Comparison of ENCODE assay signal across 25 cellular contexts in genomic region chr15:67781907-67782559, GRCh38. TPM values are rescaled to one million over a fixed set of nuclear protein-coding genes. Genes with fewer than 3 reads are reported as not detected.
DNase-seq lines count a peak whose midpoint lies in the region; ATAC-seq and TF ChIP-seq lines count a peak whose summit lies in the region.
"Had no signal": no experiment of that assay in that cellular context is flagged by ENCODE, and none has a peak within 500 bp of the region (broad histone marks: within the 10 kb centered on the region; RNA-seq: fewer than 3 reads in every experiment).

No MANE protein-coding gene starts in this region.

- H3K9me3 ChIP-seq in MM.1S (replicated peaks; ENCODE audit: insufficient read depth, low read length) (no peaks in the 10 kb centered on the region), OCI-LY7 (ENCODE audit: low read length) (no peaks in the 10 kb centered on the region), neural progenitor cell (ENCODE audit: low read depth) (no peaks in the 10 kb centered on the region)
- H3K9me3 ChIP-seq: ascending aorta, esophagus squamous epithelium, left ventricle myocardium inferior, psoas muscle had no signal

- H3K4me1 ChIP-seq in MM.1S (ENCODE audit: low read length) (peaks cover 33% of the 10 kb centered on the region), OCI-LY7 (ENCODE audit: insufficient read depth, low read length, poor library complexity, severe bottlenecking) (peaks cover 79% of the 10 kb centered on the region), neural progenitor cell (peaks cover 84% of the 10 kb centered on the region)
- H3K4me1 ChIP-seq: ascending aorta, esophagus squamous epithelium, left ventricle myocardium inferior, psoas muscle had no signal

- H3F3A ChIP-seq in MM.1S (ENCODE audit: insufficient read depth, low read length) (peaks cover 30% of the 10 kb centered on the region), neural progenitor cell (ENCODE audit: low read depth) (peaks cover 50% of the 10 kb centered on the region)

- H3K4me3 ChIP-seq in MM.1S (ENCODE audit: low read length): peak overlapping the region; percentile 62; the same call in 1 of the 2 replicates
- H3K4me3 ChIP-seq in OCI-LY7 (ENCODE audit: low read depth, low read length, poor library complexity, severe bottlenecking): peak overlapping the region; percentile 68
- peak overlapping the region; percentile 18 for H3K4me3 ChIP-seq in neural progenitor cell
- H3K4me3 ChIP-seq: ascending aorta, esophagus squamous epithelium, GM12878, left ventricle myocardium inferior, psoas muscle had no signal

- in situ Hi-C loops in GM13976 (cut with MboI; ENCODE audit: low sequenced_read_pairs, unreplicated experiment): no loop called here

- no peaks in the 10 kb centered on the region for H3K36me3 ChIP-seq in MM.1S (replicated peaks; ENCODE audit: insufficient read depth, low read length)
- H3K36me3 ChIP-seq in OCI-LY7 (ENCODE audit: insufficient read depth, low read length): no peaks in the 10 kb centered on the region
- no peaks in the 10 kb centered on the region for H3K36me3 ChIP-seq in neural progenitor cell
- H3K36me3 ChIP-seq: ascending aorta had no signal

- no peaks in the 10 kb centered on the region for H4K20me1 ChIP-seq in MM.1S (ENCODE audit: insufficient read depth, low read length)
- H4K20me1 ChIP-seq in OCI-LY7 (ENCODE audit: insufficient read depth, low read length): no peaks in the 10 kb centered on the region
- no peaks in the 10 kb centered on the region for H4K20me1 ChIP-seq in neural progenitor cell (ENCODE audit: low read depth)

- H3K36me3 Mint-ChIP-seq in neural progenitor cell: no peaks in the 10 kb centered on the region

- H3K4me2 ChIP-seq in MM.1S (ENCODE audit: low read depth, low read length) (peak overlapping the region; percentile 92), OCI-LY7 (ENCODE audit: low read length) (peak overlapping the region; percentile 90), neural progenitor cell (peak overlapping the region; percentile 52)

- H3K4me1 Mint-ChIP-seq in neural progenitor cell: peaks cover 68% of the 10 kb centered on the region

- intact Hi-C loops in OCI-LY7 (cut with micrococcal nuclease; ENCODE audit: unreplicated experiment): loop anchor here (2.0 to 10.0 kb wide), 7 partner anchors 260 to 700 kb away; partner anchors contain the start of genes C15orf61, CLN6, FEM1B and PIAS1

- peak; percentile 20 for DNase-seq in NCI-H2227 (lab: John Stamatoyannopoulos, UW; ENCODE audit: unreplicated experiment)
- no peak for DNase-seq in NCI-H2227 treated with DMSO at 0.1 percent for 48 hours (lab: John Stamatoyannopoulos, UW)
- DNase-seq in MM.1S: no peak
- no peak for DNase-seq in OCI-LY7 (ENCODE audit: low spot score)
- peak; percentile 76 for DNase-seq in neural progenitor cell (ENCODE audit: low spot score)
- no peak for DNase-seq in GM13976 (ENCODE audit: low spot score)
- no peak for DNase-seq in substantia nigra (lab: John Stamatoyannopoulos, UW)
- DNase-seq: activated CD4-positive, alpha-beta memory T cell treated with anti-CD3 and anti-CD28 coated beads for 36 hours; activated naive CD4-positive, alpha-beta T cell treated with Interleukin-2 at 50 U/mL for 16 hours; C1 segment of cervical spinal cord; DMS 273 treated with DMSO at 0.1 percent for 48 hours; effector CD4-positive, alpha-beta T cell; esophagus squamous epithelium; immature natural killer cell; Kasumi-1; left ventricle myocardium inferior; NCI-H446 treated with DMSO at 0.1 percent for 48 hours; psoas muscle; SIG-M5; stimulated activated CD8-positive, alpha-beta memory T cell treated with anti-CD3 and anti-CD28 coated beads, Interleukin-4, amount 100 ng/mL, for 48 hours had no signal

- peak overlapping the region; percentile 82 for H3K27ac ChIP-seq in MM.1S (ENCODE audit: low read length)
- peak overlapping the region; percentile 96 for H3K27ac ChIP-seq in OCI-LY7 (ENCODE audit: low read depth, low read length, poor library complexity, severe bottlenecking)
- H3K27ac ChIP-seq in neural progenitor cell: peak overlapping the region; percentile 97
- no peak overlapping the region for H3K27ac ChIP-seq in substantia nigra (ENCODE audit: low read depth, low read length, poor library complexity, severe bottlenecking)
- H3K27ac ChIP-seq: ascending aorta, esophagus squamous epithelium, left ventricle myocardium inferior, psoas muscle had no signal

- POLR2A ChIA-PET in OCI-LY7 (lab: Charles Lee): interaction anchor here (0.6 to 2.5 kb wide), 13 partner anchors 10 to 842 kb away, joined by 3 to 8 read pairs (median 4); no protein-coding TSS in a partner anchor

- no peaks in the 10 kb centered on the region for H3K9me3 Mint-ChIP-seq in neural progenitor cell
- H3K9me3 Mint-ChIP-seq: activated CD4-positive, alpha-beta memory T cell treated with anti-CD3 and anti-CD28 coated beads for 36 hours had no signal

- no peak for TF ChIP-seq CTCF in MM.1S (IDR thresholded peaks at IDR 0.05; ENCODE audit: low read length)
- TF ChIP-seq CTCF in OCI-LY7 (conservative IDR thresholded peaks at IDR 0.05; ENCODE audit: low read length): no peak
- TF ChIP-seq CTCF in neural progenitor cell (IDR thresholded peaks at IDR 0.05): no peak
- no peak for TF ChIP-seq CTCF in GM13976 (IDR thresholded peaks at IDR 0.05; ENCODE audit: borderline replicate concordance, control extremely low read depth, extremely low read depth, insufficient read depth, missing control alignments)

- H2AFZ ChIP-seq in MM.1S (ENCODE audit: low read length) (peak overlapping the region; percentile 64), OCI-LY7 (ENCODE audit: low read length) (peak overlapping the region; percentile 35; the same call in 1 of the 2 replicates), neural progenitor cell (replicated peaks) (no peak overlapping the region)

- H3K27me3 Mint-ChIP-seq in neural progenitor cell (ENCODE audit: insufficient read depth, low read depth): peaks cover 8% of the 10 kb centered on the region
- H3K27me3 Mint-ChIP-seq: activated CD4-positive, alpha-beta memory T cell treated with anti-CD3 and anti-CD28 coated beads for 36 hours had no signal

- no peaks in the 10 kb centered on the region for H3K79me2 ChIP-seq in MM.1S (ENCODE audit: low read length)
- no peaks in the 10 kb centered on the region for H3K79me2 ChIP-seq in OCI-LY7 (ENCODE audit: insufficient read depth, low read depth, low read length)
- H3K79me2 ChIP-seq in neural progenitor cell (ENCODE audit: low read depth): no peaks in the 10 kb centered on the region

- no TSS peak for BruUV-seq in OCI-LY7 (replicated peaks; lab: Mats Ljungman, UMichigan)

- no peak for ATAC-seq in HG02678 (IDR thresholded peaks at IDR 0.05; ENCODE audit: unreplicated experiment)
- ATAC-seq: GM12878, psoas muscle had no signal

- H3K9me2 ChIP-seq in MM.1S (replicated peaks; ENCODE audit: insufficient read depth, low read length) (no peaks in the 10 kb centered on the region), OCI-LY7 (ENCODE audit: insufficient read depth, low read length) (no peaks in the 10 kb centered on the region)

- peak overlapping the region; percentile 39 for H3K4me3 Mint-ChIP-seq in neural progenitor cell
- H3K4me3 Mint-ChIP-seq: activated CD4-positive, alpha-beta memory T cell treated with anti-CD3 and anti-CD28 coated beads for 36 hours had no signal

- H3K9ac ChIP-seq in MM.1S (ENCODE audit: low read length): peak overlapping the region; percentile 57; the same call in 1 of the 2 replicates
- no peak overlapping the region for H3K9ac ChIP-seq in neural progenitor cell

- no peak overlapping the region for H3K27ac Mint-ChIP-seq in neural progenitor cell
- H3K27ac Mint-ChIP-seq: activated CD4-positive, alpha-beta memory T cell treated with anti-CD3 and anti-CD28 coated beads for 36 hours had no signal

- CTCF ChIA-PET in OCI-LY7 (lab: Charles Lee; ENCODE audit: unreplicated experiment): interaction anchor here (1.5 kb wide), 2 partner anchors 50 to 59 kb away, joined by 5 read pairs; no protein-coding TSS in a partner anchor

- no peaks in the 10 kb centered on the region for H3K27me3 ChIP-seq in MM.1S (replicated peaks; ENCODE audit: insufficient read depth, low read length)
- no peaks in the 10 kb centered on the region for H3K27me3 ChIP-seq in neural progenitor cell
- H3K27me3 ChIP-seq: ascending aorta, esophagus squamous epithelium had no signal

RNA-seq across cellular contexts. Expression of gene SKOR1, which starts 43.3 kb away (rescaled TPM):
- total RNA-seq in OCI-LY7 (2014; rRNA removed; shearing (Covaris generic)): 1.1 and 1.5 TPM in 2 replicates
- total RNA-seq in OCI-LY7 (2022): 1.0 and 1.6 TPM in 2 replicates
- total RNA-seq in neural progenitor cell (ENCODE audit: low replicate concordance): 0.09 and 0.51 TPM in 2 replicates
- total RNA-seq: ascending aorta had no signal

RNA-seq across cellular contexts. Expression of gene RNU6-1, which starts 57.8 kb away (rescaled TPM):
- not detected in 2 replicates for total RNA-seq in OCI-LY7 (2014; rRNA removed; shearing (Covaris generic))
- total RNA-seq in OCI-LY7 (2022) (not detected in 2 replicates), neural progenitor cell (ENCODE audit: low replicate concordance) (not detected in 2 replicates)
- total RNA-seq: activated CD4-positive, alpha-beta memory T cell treated with anti-CD3 and anti-CD28 coated beads for 36 hours; ascending aorta; esophagus squamous epithelium; GM12878; left ventricle myocardium inferior; psoas muscle; T-helper 1 cell treated with Interleukin-12 subunit alpha and Interleukin-12 subunit beta and Interleukin-4 antibody, amounts not matched to agents 30 ng/mL and 1 ng/mL, for 36 hours; urinary bladder had no signal

Comparison
In these comparisons a context has a peak if more than half of its experiments do, and no peak if none do; other contexts are left out.
1. DNase-seq: peak in NCI-H2227 (single experiment) and neural progenitor cell (single experiment); none in NCI-H2227 treated with DMSO at 0.1 percent for 48 hours (single experiment), MM.1S (single experiment), OCI-LY7 (single experiment), GM13976 (single experiment) and substantia nigra (0 of 49).
2. H3K4me3 ChIP-seq: peak in every context shown above with its lines; median percentile 68 in OCI-LY7; 62 in MM.1S; 18 in neural progenitor cell.
3. Peak in every context shown above with its lines, with median percentiles within 50 percentile points of each other: H3K4me2 ChIP-seq.